In the genomic region with DNA sequence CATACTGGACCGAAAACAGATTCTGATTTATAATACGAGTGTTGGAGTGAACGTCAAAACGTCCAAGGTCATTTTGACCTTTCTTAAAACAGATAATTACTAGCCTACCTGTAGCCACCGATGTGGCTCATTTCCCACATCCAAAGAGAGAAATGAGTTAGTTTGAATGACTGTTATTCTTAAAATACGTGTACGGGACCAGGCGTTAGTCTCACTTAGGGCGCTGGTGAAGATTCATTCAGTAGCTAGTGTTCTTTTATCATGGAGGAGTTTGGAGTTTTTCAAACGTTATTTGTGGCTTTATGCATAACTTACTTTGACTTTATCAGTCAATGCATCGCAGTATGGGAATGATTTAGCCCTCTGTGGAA, we compare ENCODE assay signal across 9 cellular contexts. TPM values are rescaled to one million over a fixed set of nuclear protein-coding genes. Genes with fewer than 3 reads are reported as not detected.
A peak's percentile ranks its signal among the peaks of the same experiment; 100 is the strongest.
DNase-seq lines count a peak whose midpoint lies in the region; ATAC-seq and TF ChIP-seq lines count a peak whose summit lies in the region.
"Had no signal": no experiment of that assay in that cellular context is flagged by ENCODE, and none has a peak within 500 bp of the region (broad histone marks: within the 10 kb centered on the region; RNA-seq: fewer than 3 reads in every experiment).

No MANE protein-coding gene starts in this region.

- H3K36me3 Mint-ChIP-seq in activated CD4-positive, alpha-beta T cell treated with anti-CD3 and anti-CD28 coated beads for 36 hours (ENCODE audit: low read depth), result no peaks in the 10 kb centered on the region

- CTCF ChIA-PET in activated CD4-positive, alpha-beta T cell treated with anti-CD3 and anti-CD28 coated beads for 36 hours (lab: Charles Lee), result no interaction called here

- 8 to 10% methylated on average over 11 of the region's 11 CpGs for WGBS in testis, 2 donors

- H3K4me3 ChIP-seq in ascending aorta (peak overlapping the region; percentile 72 to 88), testis (peak overlapping the region; percentile 60 to 82)

- no peaks in the 10 kb centered on the region for H3K4me1 ChIP-seq in ascending aorta
- H3K4me1 ChIP-seq in testis, result peaks cover 6% of the 10 kb centered on the region

- DNase-seq in activated CD4-positive, alpha-beta T cell treated with anti-CD3 and anti-CD28 coated beads for 36 hours, result peak; percentile 6
- no peak for DNase-seq in activated CD4-positive, alpha-beta T cell treated with anti-CD3 and anti-CD28 coated beads, Interleukin-2, amount 50 U/mL, for 4 hours
- no peak for DNase-seq in ascending aorta (ENCODE audit: low spot score in 2 of 2)
- peak; percentile 55 for DNase-seq in kidney glomerular epithelial cell (lab: John Stamatoyannopoulos, UW)
- DNase-seq in testis, result no peak
- DNase-seq in posterior cingulate gyrus, result no peak
- DNase-seq: T-helper 1 cell had no signal

- TF ChIP-seq CTCF in ascending aorta (IDR thresholded peaks at IDR 0.05) (no peak), testis (IDR thresholded peaks at IDR 0.05) (no peak)

- H3K27me3 ChIP-seq in ascending aorta (no peaks in the 10 kb centered on the region), testis (no peaks in the 10 kb centered on the region)

- TF ChIP-seq POLR2A in testis (IDR thresholded peaks at IDR 0.05), result no peak

- H3K27ac ChIP-seq in ascending aorta (peak overlapping the region; percentile 66 to 81), testis (peak overlapping the region in 1 of 2 donors; percentile 81)

- no peak overlapping the region for H3K27ac Mint-ChIP-seq in activated CD4-positive, alpha-beta T cell treated with anti-CD3 and anti-CD28 coated beads for 36 hours

- intact Hi-C loops in activated CD4-positive, alpha-beta T cell treated with anti-CD3 and anti-CD28 coated beads for 36 hours (cut with DNase I, micrococcal nuclease), result loop anchor here (5.0 to 10.0 kb wide), 2 partner anchors 209 to 212 kb away; no protein-coding TSS in a partner anchor
- intact Hi-C loops in ascending aorta (cut with DNase I), result loop anchor here (5.0 kb wide), 5 partner anchors 37 to 188 kb away; no protein-coding TSS in a partner anchor
- intact Hi-C loops in testis (cut with DNase I; ENCODE audit: low total_unique reads), result no loop called here
- intact Hi-C loops in posterior cingulate gyrus (cut with DNase I), result no loop called here

- H3K9me3 ChIP-seq in ascending aorta (no peaks in the 10 kb centered on the region), testis (no peaks in the 10 kb centered on the region)

- H3K36me3 ChIP-seq in ascending aorta (no peaks in the 10 kb centered on the region), testis (ENCODE audit: low read depth, missing control alignments) (no peaks in the 10 kb centered on the region)

- no peak overlapping the region for H3K4me3 Mint-ChIP-seq in activated CD4-positive, alpha-beta T cell treated with anti-CD3 and anti-CD28 coated beads for 36 hours

- peaks cover 42% of the 10 kb centered on the region for H3K27me3 Mint-ChIP-seq in activated CD4-positive, alpha-beta T cell treated with anti-CD3 and anti-CD28 coated beads for 36 hours

- no peaks in the 10 kb centered on the region for H3K9me3 Mint-ChIP-seq in activated CD4-positive, alpha-beta T cell treated with anti-CD3 and anti-CD28 coated beads for 36 hours (ENCODE audit: low read depth)

- ATAC-seq in activated CD4-positive, alpha-beta T cell treated with anti-CD3 and anti-CD28 coated beads for 36 hours, result peak; percentile 50
- ATAC-seq in HG02642 (IDR thresholded peaks at IDR 0.05; ENCODE audit: poor library complexity, unreplicated experiment) (no peak), HG03432 (IDR thresholded peaks at IDR 0.05; ENCODE audit: unreplicated experiment) (no peak)

- POLR2A ChIA-PET in activated CD4-positive, alpha-beta T cell treated with anti-CD3 and anti-CD28 coated beads for 36 hours (lab: Charles Lee), result no interaction called here

- peaks cover 10% of the 10 kb centered on the region for H3K4me1 Mint-ChIP-seq in activated CD4-positive, alpha-beta T cell treated with anti-CD3 and anti-CD28 coated beads for 36 hours

RNA-seq across cellular contexts. Expression of gene BICC1, which starts 1.4 kb away (rescaled TPM):
- total RNA-seq in activated CD4-positive, alpha-beta T cell treated with anti-CD3 and anti-CD28 coated beads for 36 hours, result not detected
- 9.3 TPM for total RNA-seq in ascending aorta
- 10 to 100 TPM in 1 of 2 donors, 1 to 10 TPM in 1; 10.0 to 14.1 TPM for total RNA-seq in testis
- 8.7 TPM for polyA plus RNA-seq in testis (ENCODE audit: insufficient read depth, low read depth, low replicate concordance)

Comparison
In these comparisons a context has a peak if more than half of its experiments do, and no peak if none do; other contexts are left out.
1. DNase-seq: peak in activated CD4-positive, alpha-beta T cell treated with anti-CD3 and anti-CD28 coated beads for 36 hours (single experiment) and kidney glomerular epithelial cell (single experiment); none in activated CD4-positive, alpha-beta T cell treated with anti-CD3 and anti-CD28 coated beads, Interleukin-2, amount 50 U/mL, for 4 hours (0 of 2), ascending aorta (0 of 2), testis (single experiment) and posterior cingulate gyrus (0 of 10).
2. RNA of gene BICC1, which starts 1.4 kb away (total RNA-seq): 10.0 to 14.1 TPM in testis and 9.3 TPM in ascending aorta (single experiment); not detected in activated CD4-positive, alpha-beta T cell treated with anti-CD3 and anti-CD28 coated beads for 36 hours; every median in the first group is over 10 times any median in the second.
3. intact Hi-C loops: an anchor here in activated CD4-positive, alpha-beta T cell treated with anti-CD3 and anti-CD28 coated beads for 36 hours (5.0 to 10.0 kb wide) and ascending aorta (5.0 kb wide); none called in testis and posterior cingulate gyrus.